6 cellular contexts compared by ENCODE assay signal in genomic region chr14:22887260-22887989, GRCh38. TPM values are rescaled to one million over a fixed set of nuclear protein-coding genes. Genes with fewer than 3 reads are reported as not detected.
DNase-seq lines count a peak whose midpoint lies in the region; ATAC-seq, FAIRE-seq and TF ChIP-seq lines count a peak whose summit lies in the region.

No MANE protein-coding gene starts in this region.

- DNase-seq in RPMI8226 (peak; percentile 91), endothelial cell of umbilical vein (ENCODE audit: low read depth, low spot score) (no peak), trophoblast cell (peak; percentile 73 to 85), Ammon's horn (ENCODE audit: low spot score) (no peak)

- BruUV-seq in endothelial cell of umbilical vein (replicated peaks; lab: Mats Ljungman, UMichigan): no TSS peak

- H3K4ac ChIP-seq in trophoblast cell (ENCODE audit: low read depth, low read length): no peak overlapping the region

- TF ChIP-seq CTCF in endothelial cell of umbilical vein (IDR thresholded peaks at IDR 0.05; ENCODE audit: extremely low read depth in 1 of 2, insufficient read depth in 1 of 2, low read depth in 1 of 2, low read length in 2 of 2): no peak

- H3K23ac ChIP-seq in trophoblast cell (ENCODE audit: low read length): no peak overlapping the region

- POLR2A ChIA-PET in endothelial cell of umbilical vein (lab: Charles Lee): no interaction called here

- no peak overlapping the region for H3K18ac ChIP-seq in trophoblast cell (ENCODE audit: low read length)

- H4K20me1 ChIP-seq in endothelial cell of umbilical vein (replicated peaks; ENCODE audit: control insufficient read depth, extremely low read depth, insufficient read depth, low read length): no peaks in the 10 kb centered on the region

- H2AFZ ChIP-seq in endothelial cell of umbilical vein (ENCODE audit: low read depth, low read length): peak overlapping the region; percentile 91
- H2AFZ ChIP-seq in trophoblast cell (ENCODE audit: insufficient read depth, low read length, poor library complexity): no peak overlapping the region

- dilution Hi-C loops in endothelial cell of umbilical vein (cut with MboI; ENCODE audit: extremely low pct_ligation_motif_present, low sequenced_read_pairs): no loop called here

- H3K4me1 ChIP-seq in endothelial cell of umbilical vein (ENCODE audit: control insufficient read depth, extremely low read depth, insufficient read depth, low read length) (no peaks in the 10 kb centered on the region), trophoblast cell (ENCODE audit: control insufficient read depth in 1 of 2, insufficient read depth in 2 of 2, low read length in 2 of 2) (peaks cover 11 to 17% of the 10 kb centered on the region in 2 experiments)

- H3K14ac ChIP-seq in trophoblast cell (ENCODE audit: low read length): no peak overlapping the region

- H3K27me3 ChIP-seq in endothelial cell of umbilical vein (ENCODE audit: control insufficient read depth in 2 of 2, insufficient read depth in 2 of 2, low read length in 2 of 2) (no peaks in the 10 kb centered on the region), trophoblast cell (ENCODE audit: insufficient read depth, low read length) (no peaks in the 10 kb centered on the region)

- no peak overlapping the region for H2BK120ac ChIP-seq in trophoblast cell (ENCODE audit: insufficient read depth, low read length, poor library complexity)

- ATAC-seq in GM18861 (IDR thresholded peaks at IDR 0.05; ENCODE audit: unreplicated experiment) (peak; percentile 41), HG03354 (IDR thresholded peaks at IDR 0.05; ENCODE audit: poor library complexity, severe bottlenecking, unreplicated experiment) (peak; percentile 44)

- H3K27ac ChIP-seq in endothelial cell of umbilical vein (ENCODE audit: insufficient read depth, low read depth, low read length): no peak overlapping the region
- H3K27ac ChIP-seq in trophoblast cell (ENCODE audit: low read depth, low read length): peak overlapping the region; percentile 75

- intact Hi-C loops in endothelial cell of umbilical vein (cut with micrococcal nuclease): no loop called here

- no peaks in the 10 kb centered on the region for H3K9me3 ChIP-seq in endothelial cell of umbilical vein (replicated peaks; ENCODE audit: control insufficient read depth, insufficient read depth, low read length)
- no peaks in the 10 kb centered on the region for H3K9me3 ChIP-seq in trophoblast cell (ENCODE audit: insufficient read depth, low read depth, low read length)

- peak overlapping the region; percentile 26 for H4K12ac ChIP-seq in trophoblast cell (ENCODE audit: low read depth, low read length)

- no peak for TF ChIP-seq POLR2A in endothelial cell of umbilical vein (IDR thresholded peaks at IDR 0.05; ENCODE audit: low read depth, low read length)

- H2AK5ac ChIP-seq in trophoblast cell (ENCODE audit: low read length): no peak overlapping the region

- H3K4me2 ChIP-seq in endothelial cell of umbilical vein (ENCODE audit: insufficient read depth, low read length) (peak overlapping the region; percentile 33), trophoblast cell (ENCODE audit: low read length) (peak overlapping the region; percentile 73)

- peaks cover 10% of the 10 kb centered on the region for H3K79me1 ChIP-seq in trophoblast cell (ENCODE audit: low read length)

- H3K36me3 ChIP-seq in endothelial cell of umbilical vein (ENCODE audit: control insufficient read depth in 2 of 2, extremely low read depth in 1 of 2, insufficient read depth in 2 of 2, low read length in 2 of 2) (no peaks in the 10 kb centered on the region), trophoblast cell (ENCODE audit: control insufficient read depth in 1 of 2, insufficient read depth in 2 of 2, low read length in 2 of 2) (peaks cover 0 to 3% of the 10 kb centered on the region in 2 experiments)

- peak overlapping the region; percentile 88 for H4K8ac ChIP-seq in trophoblast cell (ENCODE audit: low read depth, low read length)

- H4K91ac ChIP-seq in trophoblast cell (ENCODE audit: low read depth, low read length): peak overlapping the region; percentile 79

- FAIRE-seq in endothelial cell of umbilical vein (lab: Jason Lieb, UNC): no peak

- H3K9me1 ChIP-seq in endothelial cell of umbilical vein (replicated peaks; ENCODE audit: control insufficient read depth, extremely low read depth, insufficient read depth, low read length): no peaks in the 10 kb centered on the region

- peak overlapping the region; percentile 28 for H2BK5ac ChIP-seq in trophoblast cell (ENCODE audit: low read depth, low read length, poor library complexity)

- CTCF ChIA-PET in endothelial cell of umbilical vein (lab: Charles Lee): interaction anchor here (1.9 to 11.4 kb wide), 2 partner anchors 14 to 317 kb away, joined by 5 to 80 read pairs; no protein-coding TSS in a partner anchor

- H3K79me2 ChIP-seq in endothelial cell of umbilical vein (ENCODE audit: control insufficient read depth, insufficient read depth, low read length) (no peaks in the 10 kb centered on the region), trophoblast cell (ENCODE audit: control insufficient read depth, insufficient read depth, low read length, poor library complexity) (no peaks in the 10 kb centered on the region)

- no CpG with 5 or more reads among the region's 11 CpGs for WGBS in trophoblast cell (ENCODE audit: extremely low coverage, insufficient coverage, insufficient read length)

- H3K4me3 ChIP-seq in endothelial cell of umbilical vein (replicated peaks in 1 of 3; ENCODE audit: insufficient read depth in 1 of 3, low read depth in 1 of 3, low read length in 3 of 3): peak overlapping the region in 2 of 3 experiments; percentile 26 to 32
- H3K4me3 ChIP-seq in trophoblast cell (ENCODE audit: low read depth, low read length): peak overlapping the region; percentile 73

- no peak overlapping the region for H2BK12ac ChIP-seq in trophoblast cell (ENCODE audit: low read length)

- H3K9ac ChIP-seq in endothelial cell of umbilical vein (replicated peaks; ENCODE audit: extremely low read depth, insufficient read depth, low read length): no peak overlapping the region
- H3K9ac ChIP-seq in trophoblast cell (ENCODE audit: low read length): no peak overlapping the region

RNA-seq across cellular contexts. Expression of gene REM2, which starts 4.4 kb away (rescaled TPM):
- 0.33 TPM in 1 of 2 replicates, not detected in the other for total RNA-seq in endothelial cell of umbilical vein
- polyA plus RNA-seq in endothelial cell of umbilical vein: 0.06 TPM in 1 of 2 replicates, not detected in the other
- polyA plus RNA-seq in endothelial cell of umbilical vein (2011; cell fraction: cytosol; rRNA removed): 0.04 TPM in 1 of 2 replicates, not detected in the other
- polyA plus RNA-seq in endothelial cell of umbilical vein (2011; cell fraction: nucleus; rRNA removed): 0.46 TPM in 2 replicates
- polyA plus RNA-seq in endothelial cell of umbilical vein (2012): not detected in 2 replicates
- polyA minus RNA-seq in endothelial cell of umbilical vein: 0.17 TPM in 1 of 2 replicates, not detected in the other
- not detected for polyA minus RNA-seq in endothelial cell of umbilical vein (2011; cell fraction: cytosol; rRNA and poly(A)+ RNA removed)
- polyA minus RNA-seq in endothelial cell of umbilical vein (2011; cell fraction: nucleus; rRNA and poly(A)+ RNA removed): 0.34 TPM in 1 of 2 replicates, not detected in the other
- polyA plus RNA-seq in trophoblast cell (2013): 0.72 and 0.82 TPM in 2 replicates

RNA-seq across cellular contexts. Expression of gene LRP10, which starts 15.9 kb away (rescaled TPM):
- total RNA-seq in endothelial cell of umbilical vein: 119 and 123 TPM in 2 replicates
- 157 and 192 TPM in 2 replicates for polyA plus RNA-seq in endothelial cell of umbilical vein
- 119 and 152 TPM in 2 replicates for polyA plus RNA-seq in endothelial cell of umbilical vein (2011; cell fraction: cytosol; rRNA removed)
- polyA plus RNA-seq in endothelial cell of umbilical vein (2011; cell fraction: nucleus; rRNA removed): 62.0 and 72.3 TPM in 2 replicates
- polyA plus RNA-seq in endothelial cell of umbilical vein (2012): 115 and 125 TPM in 2 replicates
- polyA minus RNA-seq in endothelial cell of umbilical vein: 193 and 248 TPM in 2 replicates
- 31.7 TPM for polyA minus RNA-seq in endothelial cell of umbilical vein (2011; cell fraction: cytosol; rRNA and poly(A)+ RNA removed)
- polyA minus RNA-seq in endothelial cell of umbilical vein (2011; cell fraction: nucleus; rRNA and poly(A)+ RNA removed): 37.7 and 38.5 TPM in 2 replicates
- polyA plus RNA-seq in trophoblast cell (2013): 32.8 and 36.9 TPM in 2 replicates

RNA-seq across cellular contexts. Expression of gene RBM23, which starts 31.5 kb away (rescaled TPM):
- 61.0 and 68.9 TPM in 2 replicates for total RNA-seq in endothelial cell of umbilical vein
- 67.7 and 73.3 TPM in 2 replicates for polyA plus RNA-seq in endothelial cell of umbilical vein
- 61.4 and 66.0 TPM in 2 replicates for polyA plus RNA-seq in endothelial cell of umbilical vein (2011; cell fraction: cytosol; rRNA removed)
- 95.9 and 110 TPM in 2 replicates for polyA plus RNA-seq in endothelial cell of umbilical vein (2011; cell fraction: nucleus; rRNA removed)
- 34.1 and 39.0 TPM in 2 replicates for polyA plus RNA-seq in endothelial cell of umbilical vein (2012)
- 89.3 and 101 TPM in 2 replicates for polyA minus RNA-seq in endothelial cell of umbilical vein
- 28.7 TPM for polyA minus RNA-seq in endothelial cell of umbilical vein (2011; cell fraction: cytosol; rRNA and poly(A)+ RNA removed)
- 57.6 and 59.9 TPM in 2 replicates for polyA minus RNA-seq in endothelial cell of umbilical vein (2011; cell fraction: nucleus; rRNA and poly(A)+ RNA removed)
- 58.8 and 61.4 TPM in 2 replicates for polyA plus RNA-seq in trophoblast cell (2013)

RNA-seq across cellular contexts. Expression of gene PRMT5, which starts 41.8 kb away (rescaled TPM):
- 67.2 and 73.1 TPM in 2 replicates for total RNA-seq in endothelial cell of umbilical vein
- 185 and 197 TPM in 2 replicates for polyA plus RNA-seq in endothelial cell of umbilical vein
- polyA plus RNA-seq in endothelial cell of umbilical vein (2011; cell fraction: cytosol; rRNA removed): 149 and 155 TPM in 2 replicates
- polyA plus RNA-seq in endothelial cell of umbilical vein (2011; cell fraction: nucleus; rRNA removed): 153 and 169 TPM in 2 replicates
- 59.8 and 91.5 TPM in 2 replicates for polyA plus RNA-seq in endothelial cell of umbilical vein (2012)
- polyA minus RNA-seq in endothelial cell of umbilical vein: 170 and 188 TPM in 2 replicates
- 142 TPM for polyA minus RNA-seq in endothelial cell of umbilical vein (2011; cell fraction: cytosol; rRNA and poly(A)+ RNA removed)
- 38.8 and 62.8 TPM in 2 replicates for polyA minus RNA-seq in endothelial cell of umbilical vein (2011; cell fraction: nucleus; rRNA and poly(A)+ RNA removed)
- polyA plus RNA-seq in trophoblast cell (2013): 58.2 and 61.0 TPM in 2 replicates

RNA-seq across cellular contexts. Expression of gene MMP14, which starts 51.0 kb away (rescaled TPM):
- total RNA-seq in endothelial cell of umbilical vein: 603 and 615 TPM in 2 replicates
- polyA plus RNA-seq in endothelial cell of umbilical vein: 501 and 506 TPM in 2 replicates
- polyA plus RNA-seq in endothelial cell of umbilical vein (2011; cell fraction: cytosol; rRNA removed): 405 and 422 TPM in 2 replicates
- 470 and 520 TPM in 2 replicates for polyA plus RNA-seq in endothelial cell of umbilical vein (2011; cell fraction: nucleus; rRNA removed)
- polyA plus RNA-seq in endothelial cell of umbilical vein (2012): 391 and 406 TPM in 2 replicates
- 453 and 535 TPM in 2 replicates for polyA minus RNA-seq in endothelial cell of umbilical vein
- polyA minus RNA-seq in endothelial cell of umbilical vein (2011; cell fraction: cytosol; rRNA and poly(A)+ RNA removed): not detected
- 120 and 149 TPM in 2 replicates for polyA minus RNA-seq in endothelial cell of umbilical vein (2011; cell fraction: nucleus; rRNA and poly(A)+ RNA removed)
- 1,258 and 1,302 TPM in 2 replicates for polyA plus RNA-seq in trophoblast cell (2013)

Comparison
In these comparisons a context has a peak if more than half of its experiments do, and no peak if none do; other contexts are left out.
1. DNase-seq: peak in RPMI8226 (single experiment) and trophoblast cell (2 of 2); none in endothelial cell of umbilical vein (single experiment) and Ammon's horn (single experiment).